Comparison of ENCODE assay signal across 11 cellular contexts in the genomic region with DNA sequence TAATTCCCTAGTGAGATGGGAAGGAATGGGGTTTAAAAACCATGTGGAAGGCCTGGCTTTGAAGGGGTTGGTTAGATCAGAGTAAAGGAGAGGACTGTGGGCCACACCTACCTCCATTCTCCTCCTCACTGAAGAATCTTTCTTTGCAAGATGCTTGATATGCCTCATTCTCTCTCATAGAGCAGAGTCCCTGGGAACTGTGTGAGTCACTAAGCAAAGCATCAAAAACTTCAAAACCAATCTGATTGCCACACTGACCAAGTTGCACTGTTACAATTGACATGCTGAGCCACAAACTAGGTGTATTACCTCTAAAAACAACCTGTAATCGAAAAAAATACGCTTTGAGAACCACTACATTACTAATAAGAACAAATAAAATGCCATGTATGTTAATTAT. TPM values are rescaled to one million over a fixed set of nuclear protein-coding genes. Genes with fewer than 3 reads are reported as not detected.
A peak's percentile ranks its signal among the peaks of the same experiment; 100 is the strongest.
DNase-seq lines count a peak whose midpoint lies in the region; ATAC-seq, FAIRE-seq and TF ChIP-seq lines count a peak whose summit lies in the region.
"Had no signal": no experiment of that assay in that cellular context is flagged by ENCODE, and none has a peak within 500 bp of the region (broad histone marks: within the 10 kb centered on the region; RNA-seq: fewer than 3 reads in every experiment).

No MANE protein-coding gene starts in this region.

- H2AK5ac ChIP-seq in IMR-90 (ENCODE audit: low read depth, low read length), result no peak overlapping the region

- POLR2A ChIA-PET in IMR-90 (lab: Charles Lee; ENCODE audit: unreplicated experiment), result no interaction called here
- POLR2A ChIA-PET in GM12878 (lab: Charles Lee), result interaction anchor here (1.3 kb wide), 1 partner anchor 137 kb away, joined by 4 read pairs; no protein-coding TSS in a partner anchor

- TF ChIP-seq CTCF in IMR-90 (conservative IDR thresholded peaks at IDR 0.05; ENCODE audit: low read depth, low read length) (no peak), GM12878 (IDR thresholded peaks at IDR 0.05 in 2 of 3, conservative IDR thresholded peaks at IDR 0.05 in 1 of 3; ENCODE audit: control insufficient read depth in 2 of 3, extremely low read depth in 1 of 3, insufficient read depth in 1 of 3, low read depth in 3 of 3, low read length in 3 of 3) (no peak), tibial artery (IDR thresholded peaks at IDR 0.05) (no peak)

- H3K4me3 ChIP-seq in IMR-90 (ENCODE audit: insufficient read depth, low read depth, low read length) (no peak overlapping the region), GM12878 (no peak overlapping the region), tibial artery (no peak overlapping the region)

- dilution Hi-C loops in IMR-90 (cut with HindIII; ENCODE audit: low sequenced_read_pairs, unreplicated experiment), result no loop called here

- H3K79me2 ChIP-seq in GM12878 (ENCODE audit: control insufficient read depth, insufficient read depth, low read length), result peaks cover 34% of the 10 kb centered on the region

- H2AK9ac ChIP-seq in IMR-90 (replicated peaks; ENCODE audit: low read depth, low read length, poor library complexity), result no peak overlapping the region

- RAD21 ChIA-PET in GM12878 (lab: Charles Lee; ENCODE audit: unreplicated experiment), result interaction anchor here (1.3 kb wide), 1 partner anchor 128 kb away, joined by 3 read pairs; no protein-coding TSS in a partner anchor

- FAIRE-seq in GM12878 (lab: Jason Lieb, UNC) (no peak), RCC 7860 (lab: Jason Lieb, UNC) (no peak)
- FAIRE-seq: G401.6 had no signal

- H3K27me3 Mint-ChIP-seq in natural killer cell treated with Interleukin-12 subunit alpha and Interleukin-12 subunit beta and Interleukin-15 and Interleukin-18, amount 100 ng/mL, for 72 hours, result no peaks in the 10 kb centered on the region

- H3K4me3 Mint-ChIP-seq in natural killer cell treated with Interleukin-12 subunit alpha and Interleukin-12 subunit beta and Interleukin-15 and Interleukin-18, amount 100 ng/mL, for 72 hours, result peak overlapping the region; percentile 51

- H3K9me1 ChIP-seq in IMR-90 (ENCODE audit: insufficient read depth, low read length), result 0 out of 2 replicates have a peak, but pooled peaks cover 6% of the 10 kb centered on the region

- H3K4me1 Mint-ChIP-seq in natural killer cell treated with Interleukin-12 subunit alpha and Interleukin-12 subunit beta and Interleukin-15 and Interleukin-18, amount 100 ng/mL, for 72 hours (ENCODE audit: low read depth in 2 of 2), result peaks cover 35 to 38% of the 10 kb centered on the region in 2 donors

- H3K18ac ChIP-seq in IMR-90 (ENCODE audit: low read depth, low read length), result no peak overlapping the region

- H4K5ac ChIP-seq in IMR-90 (ENCODE audit: low read depth, low read length), result no peak overlapping the region

- SMC1A ChIA-PET in GM12878 (lab: Charles Lee; ENCODE audit: uncharacterized antibody, unreplicated experiment), result interaction anchor here (1.6 to 3.8 kb wide), 2 partner anchors 129 to 138 kb away, joined by 4 to 17 read pairs; no protein-coding TSS in a partner anchor

- H2AFZ ChIP-seq in IMR-90 (replicated peaks; ENCODE audit: low read length, poor library complexity) (no peak overlapping the region), GM12878 (ENCODE audit: control insufficient read depth, low read depth, low read length) (no peak overlapping the region)

- peaks cover 6 to 42% of the 10 kb centered on the region in 2 experiments; a peak in 3 of 4 replicates for H3K79me1 ChIP-seq in IMR-90 (ENCODE audit: low read depth in 1 of 2, low read length in 2 of 2)

- TF ChIP-seq RAD21 in IMR-90 (IDR thresholded peaks at IDR 0.05; ENCODE audit: low read length) (no peak), GM12878 (IDR thresholded peaks at IDR 0.05; ENCODE audit: insufficient read depth, low read depth, low read length) (no peak)

- no peak overlapping the region for H4K91ac ChIP-seq in IMR-90 (ENCODE audit: insufficient read depth, low read depth, low read length)

- CTCF ChIA-PET in IMR-90 (lab: Yijun Ruan, JAX), result interaction anchor here (0.7 kb wide), 1 partner anchor 368 kb away, joined by 3 read pairs; no protein-coding TSS in a partner anchor
- CTCF ChIA-PET in GM12878 (lab: Yijun Ruan, JAX), result interaction anchor here (2.4 kb wide), 1 partner anchor 137 kb away, joined by 7 read pairs; no protein-coding TSS in a partner anchor

- no peak overlapping the region; a peak in 1 of 4 replicates for H4K8ac ChIP-seq in IMR-90 (ENCODE audit: low read depth in 2 of 2, low read length in 2 of 2)

- H3K9ac ChIP-seq in IMR-90 (ENCODE audit: low read depth, low read length), result no peak overlapping the region
- H3K9ac ChIP-seq in GM12878 (ENCODE audit: control insufficient read depth, insufficient read depth, low read length), result no peak overlapping the region

- no peak overlapping the region for H3K4ac ChIP-seq in IMR-90 (ENCODE audit: low read depth, low read length)

- no peaks in the 10 kb centered on the region for H3K9me3 ChIP-seq in IMR-90 (ENCODE audit: control insufficient read depth, insufficient read depth, low read length)
- H3K9me3 ChIP-seq in GM12878 (replicated peaks; ENCODE audit: control insufficient read depth, insufficient read depth, low read length), result no peaks in the 10 kb centered on the region
- H3K9me3 ChIP-seq in tibial artery, result no peaks in the 10 kb centered on the region

- H2BK15ac ChIP-seq in IMR-90 (ENCODE audit: low read depth, low read length), result no peak overlapping the region

- in situ Hi-C loops in Caki2 (cut with HindIII; ENCODE audit: low pct_unique_long_range_greater_than_20kb, low sequenced_read_pairs), result no loop called here
- in situ Hi-C loops in IMR-90 (cut with MboI; ENCODE audit: low sequenced_read_pairs), result no loop called here
- in situ Hi-C loops in GM12878 (cut with MboI), result no loop called here

- no peak overlapping the region for H3K27ac ChIP-seq in IMR-90 (ENCODE audit: insufficient read depth, low read length)
- H3K27ac ChIP-seq in GM12878 (ENCODE audit: control insufficient read depth, insufficient read depth), result no peak overlapping the region
- no peak overlapping the region for H3K27ac ChIP-seq in tibial artery

- WGBS in IMR-90 (ENCODE audit: extremely low coverage in 2 of 2, insufficient read length in 1 of 2), 2 experiments, result 100% methylated on average over 1 of the region's 2 CpGs; no CpG with 5 or more reads in 1 of the 2 experiments
- 98% methylated on average over 2 of the region's 2 CpGs for WGBS in GM12878 (ENCODE audit: insufficient coverage, insufficient replicate concordance, low lambda C conversion rate, missing lambda C conversion rate)

- no peak for TF ChIP-seq EP300 in GM12878 (IDR thresholded peaks at IDR 0.05; ENCODE audit: borderline replicate concordance in 1 of 2, control insufficient read depth in 1 of 2, low read depth in 2 of 2, low read length in 2 of 2)

- no peak overlapping the region for H2BK20ac ChIP-seq in IMR-90 (ENCODE audit: low read depth, low read length)

- peaks cover 25% of the 10 kb centered on the region for H3K36me3 Mint-ChIP-seq in natural killer cell treated with Interleukin-12 subunit alpha and Interleukin-12 subunit beta and Interleukin-15 and Interleukin-18, amount 100 ng/mL, for 72 hours

- TF ChIP-seq POLR2A in IMR-90 (IDR thresholded peaks at IDR 0.05; ENCODE audit: low read depth, low read length) (no peak), GM12878 (IDR thresholded peaks at IDR 0.05; ENCODE audit: low read depth, low read length) (no peak)

- H3K4me1 ChIP-seq in IMR-90 (ENCODE audit: control insufficient read depth, insufficient read depth, low read length) (no peaks in the 10 kb centered on the region), GM12878 (ENCODE audit: control insufficient read depth, insufficient read depth, low read length) (no peaks in the 10 kb centered on the region), tibial artery (peaks cover 0 to 36% (median 19%) of the 10 kb centered on the region in 4 donors)

- no peak overlapping the region for H2BK120ac ChIP-seq in IMR-90 (ENCODE audit: low read depth, low read length)

- H3K56ac ChIP-seq in IMR-90 (ENCODE audit: extremely low read depth, insufficient read depth, low read length), result no peak overlapping the region

- BruUV-seq in IMR-90 (replicated peaks; lab: Mats Ljungman, UMichigan), result no TSS peak
- TSS peak; percentile 68 for BruUV-seq in GM12878 (replicated peaks; lab: Mats Ljungman, UMichigan)

- H2BK5ac ChIP-seq in IMR-90 (ENCODE audit: low read depth, low read length, poor library complexity, severe bottlenecking), result no peak overlapping the region

- H3K23ac ChIP-seq in IMR-90 (ENCODE audit: low read depth, low read length), result no peak overlapping the region

- H4K20me1 ChIP-seq in IMR-90 (ENCODE audit: insufficient read depth, low read length) (no peaks in the 10 kb centered on the region), GM12878 (ENCODE audit: control insufficient read depth, insufficient read depth) (no peaks in the 10 kb centered on the region)

- no peaks in the 10 kb centered on the region for H3K9me3 Mint-ChIP-seq in natural killer cell treated with Interleukin-12 subunit alpha and Interleukin-12 subunit beta and Interleukin-15 and Interleukin-18, amount 100 ng/mL, for 72 hours

- no peaks in the 10 kb centered on the region for H3K27me3 ChIP-seq in IMR-90 (ENCODE audit: control insufficient read depth, insufficient read depth, low read length)
- H3K27me3 ChIP-seq in GM12878 (replicated peaks in 1 of 2; ENCODE audit: control insufficient read depth in 2 of 2, insufficient read depth in 2 of 2, low read length in 1 of 2), result no peaks in the 10 kb centered on the region
- H3K27me3 ChIP-seq in tibial artery, result no peaks in the 10 kb centered on the region

- H3K14ac ChIP-seq in IMR-90 (replicated peaks; ENCODE audit: low read depth, low read length), result no peak overlapping the region

- H3K4me2 ChIP-seq in IMR-90 (ENCODE audit: low read depth, low read length) (no peak overlapping the region), GM12878 (ENCODE audit: control insufficient read depth, insufficient read depth) (no peak overlapping the region)

- no peak for ATAC-seq in IMR-90 (ENCODE audit: low read depth)
- no peak for ATAC-seq in GM12878
- ATAC-seq in natural killer cell treated with Interleukin-12 subunit alpha and Interleukin-12 subunit beta and Interleukin-15 and Interleukin-18, amount 100 ng/mL, for 72 hours, result no peak
- ATAC-seq: activated CD4-positive, CD25-positive, alpha-beta regulatory T cell treated with anti-CD3 and anti-CD28 coated beads, Interleukin-2, amount 50 U/mL, for 24 hours had no signal

- intact Hi-C loops in IMR-90 (cut with micrococcal nuclease) (no loop called here), GM12878 (cut with micrococcal nuclease; ENCODE audit: unreplicated experiment) (no loop called here), tibial artery (cut with DNase I; ENCODE audit: low total_unique reads) (no loop called here)

- DNase-seq in Caki2 (ENCODE audit: low read depth) (peak; percentile 18), IMR-90 (peak; percentile 78), GM12878 (ENCODE audit: low read depth, low spot score) (no peak), tibial artery (no peak), RCC 7860 (ENCODE audit: low spot score) (no peak), NAMALWA (ENCODE audit: low spot score) (no peak)
- DNase-seq in natural killer cell treated with Interleukin-12 subunit alpha and Interleukin-12 subunit beta and Interleukin-15 and Interleukin-18, amount 100 ng/mL, for 72 hours (ENCODE audit: low spot score), result no peak
- DNase-seq: NCI-H187; stimulated activated CD4-positive, alpha-beta T cell treated with anti-CD3 and anti-CD28 coated beads, Interleukin-15, amount 100 ng/mL, for 24 hours had no signal

- H3K27ac Mint-ChIP-seq in natural killer cell treated with Interleukin-12 subunit alpha and Interleukin-12 subunit beta and Interleukin-15 and Interleukin-18, amount 100 ng/mL, for 72 hours, result peak overlapping the region; percentile 13 to 24

- H3K36me3 ChIP-seq in IMR-90 (ENCODE audit: control insufficient read depth, insufficient read depth, low read length), result no peaks in the 10 kb centered on the region; the same call in 1 of the 2 replicates
- H3K36me3 ChIP-seq in GM12878 (ENCODE audit: control insufficient read depth in 2 of 2, insufficient read depth in 2 of 2, low read length in 1 of 2), result 0 out of 4 replicates have a peak, but pooled peaks cover 0 to 5% of the 10 kb centered on the region in 2 experiments
- peaks cover 13 to 29% (median 16%) of the 10 kb centered on the region in 3 donors for H3K36me3 ChIP-seq in tibial artery

RNA-seq across cellular contexts. Expression of a gene that starts 2.0 kb away (rescaled TPM):
- 18.1 and 34.0 TPM in 2 replicates for total RNA-seq in Caki2 (2014; rRNA removed; shearing (Covaris generic); ENCODE audit: low replicate concordance)
- total RNA-seq in IMR-90 (2012; rRNA removed) (4.4 and 4.7 TPM in 2 replicates), GM12878 (2014; rRNA removed) (9.2 and 9.4 TPM in 2 replicates), GM12878 (2014; rRNA removed; fragmentation: Illumina TruSeq; extraction: Trizol) (7.8 and 9.3 TPM in 2 replicates), GM12878 (2021) (7.7 TPM in 2 replicates)
- polyA plus RNA-seq in IMR-90 (2012; rRNA removed) (2.2 TPM in 2 replicates), GM12878 (2011; rRNA removed) (10.8 and 13.3 TPM in 2 replicates), GM12878 (2014; fragmentation: Illumina TruSeq; extraction: Trizol) (8.7 and 12.3 TPM in 2 replicates), GM12878 (2014; fragmentation: Nextera tagmentation; extraction: Ambion mirVana) (1 to 10 TPM; 5.3 to 6.6 TPM), GM12878 (2014; rRNA removed) (6.1 and 7.0 TPM in 2 replicates), GM12878 (2016; fragmentation: Nextera tagmentation; extraction: Ambion mirVana) (10 to 100 TPM in 1 of 2 experiments, 1 to 10 TPM in 1; 8.0 to 10.3 TPM)
- polyA plus RNA-seq in IMR-90 (2012; cell fraction: cytosol; rRNA removed), result 0.58 and 1.1 TPM in 2 replicates
- polyA plus RNA-seq in IMR-90 (2012; cell fraction: nucleus; rRNA removed; ENCODE audit: low replicate concordance), result 0.90 and 3.7 TPM in 2 replicates
- 37.6 and 42.5 TPM in 2 replicates for total RNA-seq in GM12878 (2013; cell fraction: nucleolus; rRNA removed)
- 4.2 TPM for polyA plus RNA-seq in GM12878 (2011; ENCODE audit: low read depth)
- polyA plus RNA-seq in GM12878 (2011; cell fraction: cytosol; rRNA removed), result 5.0 and 5.4 TPM in 2 replicates
- polyA plus RNA-seq in GM12878 (2011; cell fraction: nucleus; rRNA removed), result 3.4 and 6.8 TPM in 2 replicates
- polyA plus RNA-seq in GM12878 (2012), result 4.3 and 5.2 TPM in 2 replicates
- polyA minus RNA-seq in GM12878 (2011; rRNA and poly(A)+ RNA removed), result 12.2 and 22.7 TPM in 2 replicates
- polyA minus RNA-seq in GM12878 (2011; cell fraction: cytosol; rRNA and poly(A)+ RNA removed), result 4.5 and 5.7 TPM in 2 replicates
- 4.1 and 5.0 TPM in 2 replicates for polyA minus RNA-seq in GM12878 (2011; cell fraction: nucleus; rRNA and poly(A)+ RNA removed)
- 10 to 100 TPM; 10.6 to 15.1 TPM for total RNA-seq in natural killer cell treated with Interleukin-12 subunit alpha and Interleukin-12 subunit beta and Interleukin-15 and Interleukin-18, amount 100 ng/mL, for 72 hours

RNA-seq across cellular contexts. Expression of a gene that starts 2.2 kb away (rescaled TPM):
- total RNA-seq in Caki2 (2014; rRNA removed; shearing (Covaris generic); ENCODE audit: low replicate concordance), result 4.2 and 18.9 TPM in 2 replicates
- total RNA-seq in IMR-90 (2012; rRNA removed), result 18.9 and 20.3 TPM in 2 replicates
- 9.7 and 11.7 TPM in 2 replicates for polyA plus RNA-seq in IMR-90 (2012; rRNA removed)
- polyA plus RNA-seq in IMR-90 (2012; cell fraction: cytosol; rRNA removed), result 1.5 and 1.8 TPM in 2 replicates
- 1.9 and 12.3 TPM in 2 replicates for polyA plus RNA-seq in IMR-90 (2012; cell fraction: nucleus; rRNA removed; ENCODE audit: low replicate concordance)
- 89.9 and 95.4 TPM in 2 replicates for total RNA-seq in GM12878 (2013; cell fraction: nucleolus; rRNA removed)
- total RNA-seq in GM12878 (2014; rRNA removed), result 24.3 and 26.3 TPM in 2 replicates
- total RNA-seq in GM12878 (2014; rRNA removed; fragmentation: Illumina TruSeq; extraction: Trizol), result 29.4 and 30.1 TPM in 2 replicates
- 32.9 and 33.2 TPM in 2 replicates for total RNA-seq in GM12878 (2021)
- 9.7 TPM for polyA plus RNA-seq in GM12878 (2011; ENCODE audit: low read depth)
- 23.6 and 31.5 TPM in 2 replicates for polyA plus RNA-seq in GM12878 (2011; rRNA removed)
- polyA plus RNA-seq in GM12878 (2011; cell fraction: cytosol; rRNA removed), result 8.9 and 9.7 TPM in 2 replicates
- 18.4 and 19.4 TPM in 2 replicates for polyA plus RNA-seq in GM12878 (2011; cell fraction: nucleus; rRNA removed)
- 10.9 and 12.6 TPM in 2 replicates for polyA plus RNA-seq in GM12878 (2012)
- polyA plus RNA-seq in GM12878 (2014; fragmentation: Illumina TruSeq; extraction: Trizol), result 32.5 and 38.5 TPM in 2 replicates
- polyA plus RNA-seq in GM12878 (2014; fragmentation: Nextera tagmentation; extraction: Ambion mirVana), result 10 to 100 TPM in 1 of 2 experiments, 1 to 10 TPM in 1; 6.6 to 11.5 TPM
- 20.4 and 24.1 TPM in 2 replicates for polyA plus RNA-seq in GM12878 (2014; rRNA removed)
- polyA plus RNA-seq in GM12878 (2016; fragmentation: Nextera tagmentation; extraction: Ambion mirVana), result 10 to 100 TPM; 27.8 to 29.5 TPM
- polyA minus RNA-seq in GM12878 (2011; rRNA and poly(A)+ RNA removed), result 21.1 and 25.3 TPM in 2 replicates
- polyA minus RNA-seq in GM12878 (2011; cell fraction: cytosol; rRNA and poly(A)+ RNA removed), result 8.6 and 15.9 TPM in 2 replicates
- 19.8 and 29.3 TPM in 2 replicates for polyA minus RNA-seq in GM12878 (2011; cell fraction: nucleus; rRNA and poly(A)+ RNA removed)
- total RNA-seq in natural killer cell treated with Interleukin-12 subunit alpha and Interleukin-12 subunit beta and Interleukin-15 and Interleukin-18, amount 100 ng/mL, for 72 hours, result 10 to 100 TPM; 50.8 to 95.1 TPM

Comparison
In these comparisons a context has a peak if more than half of its experiments do, and no peak if none do; other contexts are left out.
1. DNase-seq: peak in Caki2 (single experiment) and IMR-90 (single experiment); none in GM12878 (single experiment), natural killer cell treated with Interleukin-12 subunit alpha and Interleukin-12 subunit beta and Interleukin-15 and Interleukin-18, amount 100 ng/mL, for 72 hours (single experiment), tibial artery (0 of 2), RCC 7860 (single experiment) and NAMALWA (single experiment).